10 cellular contexts compared by ENCODE assay signal in genomic region chr10:110903280-110904278, GRCh38. TPM values are rescaled to one million over a fixed set of nuclear protein-coding genes. Genes with fewer than 3 reads are reported as not detected.
DNase-seq lines count a peak whose midpoint lies in the region; ATAC-seq, FAIRE-seq and TF ChIP-seq lines count a peak whose summit lies in the region.
"Had no signal": no experiment of that assay in that cellular context is flagged by ENCODE, and none has a peak within 500 bp of the region (broad histone marks: within the 10 kb centered on the region; RNA-seq: fewer than 3 reads in every experiment).

No MANE protein-coding gene starts in this region.

- H3K4me3 ChIP-seq in astrocyte (ENCODE audit: insufficient read depth, low read depth, low read length) (no peak overlapping the region), smooth muscle cell (no peak overlapping the region), HAP-1 (no peak overlapping the region)

- H3F3A ChIP-seq in smooth muscle cell (ENCODE audit: low read depth), result no peaks in the 10 kb centered on the region

- peaks cover 60% of the 10 kb centered on the region for H3K36me3 Mint-ChIP-seq in activated T-cell treated with anti-CD3 and anti-CD28 coated beads, Interleukin-2, amount 50 U/mL, for 24 hours (ENCODE audit: low read depth)
- peaks cover 10% of the 10 kb centered on the region for H3K36me3 Mint-ChIP-seq in astrocyte (ENCODE audit: low read depth, unreplicated experiment)

- H3K4me1 Mint-ChIP-seq in activated T-cell treated with anti-CD3 and anti-CD28 coated beads, Interleukin-2, amount 50 U/mL, for 24 hours (ENCODE audit: low read depth), result peaks cover 47% of the 10 kb centered on the region
- peaks cover 20% of the 10 kb centered on the region for H3K4me1 Mint-ChIP-seq in astrocyte (ENCODE audit: low read depth, unreplicated experiment)

- TF ChIP-seq CTCF in astrocyte (IDR thresholded peaks at IDR 0.05; ENCODE audit: insufficient read depth, low read depth, low read length), result no peak
- TF ChIP-seq CTCF in smooth muscle cell (IDR thresholded peaks at IDR 0.05; ENCODE audit: borderline replicate concordance, insufficient read depth, poor library complexity, severe bottlenecking), result no peak

- H3K9ac ChIP-seq in astrocyte (ENCODE audit: low read length), result no peak overlapping the region
- H3K9ac ChIP-seq in smooth muscle cell (ENCODE audit: low read depth), result no peak overlapping the region

- H3K27me3 ChIP-seq in astrocyte (ENCODE audit: insufficient read depth, low read length), result no peaks in the 10 kb centered on the region
- H3K27me3 ChIP-seq in smooth muscle cell (ENCODE audit: low read depth), result no peaks in the 10 kb centered on the region
- H3K27me3 ChIP-seq in HAP-1 (ENCODE audit: low read depth), result no peaks in the 10 kb centered on the region

- no peak for FAIRE-seq in astrocyte (lab: Jason Lieb, UNC)
- FAIRE-seq: colon had no signal

- in situ Hi-C loops in HAP-1 (cut with MboI; ENCODE audit: low sequenced_read_pairs), result no loop called here

- 72% methylated on average over 3 of the region's 3 CpGs for WGBS in smooth muscle cell (ENCODE audit: low lambda C conversion rate)

- no peaks in the 10 kb centered on the region for H3K27me3 Mint-ChIP-seq in activated T-cell treated with anti-CD3 and anti-CD28 coated beads, Interleukin-2, amount 50 U/mL, for 24 hours
- H3K27me3 Mint-ChIP-seq in astrocyte (ENCODE audit: low read depth, unreplicated experiment), result no peaks in the 10 kb centered on the region

- H4K20me1 ChIP-seq in astrocyte (ENCODE audit: insufficient read depth, low read length) (no peaks in the 10 kb centered on the region), smooth muscle cell (ENCODE audit: low read depth) (no peaks in the 10 kb centered on the region)

- H3K27ac ChIP-seq in astrocyte (ENCODE audit: low read depth, low read length) (no peak overlapping the region), smooth muscle cell (ENCODE audit: low read depth) (peak overlapping the region; percentile 53), caudate nucleus (ENCODE audit: low read depth, low read length) (no peak overlapping the region)

- peak; percentile 41 for ATAC-seq in HG03025 (IDR thresholded peaks at IDR 0.05; ENCODE audit: low FRiP score, unreplicated experiment)

- H3K4me3 Mint-ChIP-seq in activated T-cell treated with anti-CD3 and anti-CD28 coated beads, Interleukin-2, amount 50 U/mL, for 24 hours, result no peak overlapping the region
- no peak overlapping the region for H3K4me3 Mint-ChIP-seq in astrocyte (ENCODE audit: unreplicated experiment)

- no peaks in the 10 kb centered on the region for H3K79me2 ChIP-seq in astrocyte (ENCODE audit: insufficient read depth, low read length)
- H3K79me2 ChIP-seq in smooth muscle cell (ENCODE audit: low read depth), result no peaks in the 10 kb centered on the region

- no peak overlapping the region for H2AFZ ChIP-seq in astrocyte (ENCODE audit: low read depth, low read length)
- H2AFZ ChIP-seq in smooth muscle cell (ENCODE audit: low read depth), result no peak overlapping the region

- peaks cover 6% of the 10 kb centered on the region for H3K36me3 ChIP-seq in astrocyte (ENCODE audit: insufficient read depth, low read length)
- H3K36me3 ChIP-seq in smooth muscle cell (ENCODE audit: low read depth), result no peaks in the 10 kb centered on the region
- H3K36me3 ChIP-seq in HAP-1 (replicated peaks), result peaks cover 9% of the 10 kb centered on the region

- no peak for DNase-seq in activated T-cell treated with anti-CD3 and anti-CD28 coated beads, Interleukin-2, amount 50 U/mL, for 24 hours
- DNase-seq in activated T-cell treated with anti-CD3 and anti-CD28 coated beads for 4 hours, result no peak
- DNase-seq in astrocyte (ENCODE audit: low read depth), result no peak
- DNase-seq in smooth muscle cell (lab: John Stamatoyannopoulos, UW; ENCODE audit: unreplicated experiment), result no peak
- DNase-seq in caudate nucleus (lab: John Stamatoyannopoulos, UW), result no peak
- no peak for DNase-seq in HAP-1 (ENCODE audit: low spot score in 2 of 2)
- DNase-seq in DMS 273 treated with DMSO at 0.1 percent for 48 hours (lab: John Stamatoyannopoulos, UW), result no peak
- DNase-seq: retina had no signal

- H3K4me2 ChIP-seq in astrocyte (ENCODE audit: low read length), result no peak overlapping the region
- no peak overlapping the region for H3K4me2 ChIP-seq in smooth muscle cell

- no peaks in the 10 kb centered on the region for H3K9me3 ChIP-seq in astrocyte (ENCODE audit: insufficient read depth, low read depth, low read length)
- H3K9me3 ChIP-seq in smooth muscle cell (replicated peaks; ENCODE audit: low read depth), result no peaks in the 10 kb centered on the region
- H3K9me3 ChIP-seq in HAP-1, result no peaks in the 10 kb centered on the region

- H3K9me3 Mint-ChIP-seq in activated T-cell treated with anti-CD3 and anti-CD28 coated beads, Interleukin-2, amount 50 U/mL, for 24 hours, result no peaks in the 10 kb centered on the region
- no peaks in the 10 kb centered on the region for H3K9me3 Mint-ChIP-seq in astrocyte (ENCODE audit: unreplicated experiment)

- H3K4me1 ChIP-seq in astrocyte (ENCODE audit: insufficient read depth, low read length) (peaks cover 3% of the 10 kb centered on the region), smooth muscle cell (ENCODE audit: low read depth) (no peaks in the 10 kb centered on the region), HAP-1 (peaks cover 26% of the 10 kb centered on the region)

- peak overlapping the region; percentile 78 for H3K27ac Mint-ChIP-seq in activated T-cell treated with anti-CD3 and anti-CD28 coated beads, Interleukin-2, amount 50 U/mL, for 24 hours
- H3K27ac Mint-ChIP-seq in astrocyte (ENCODE audit: unreplicated experiment), result peak overlapping the region; percentile 90

RNA-seq across cellular contexts. Expression of gene BBIP1, which starts 15.4 kb away (rescaled TPM):
- total RNA-seq in astrocyte, result 24.1 and 26.3 TPM in 2 replicates
- total RNA-seq in smooth muscle cell, result 19.5 and 22.3 TPM in 2 replicates
- polyA plus RNA-seq in smooth muscle cell, result 17.8 and 26.3 TPM in 2 replicates

RNA-seq across cellular contexts. Expression of gene SHOC2, which starts 15.8 kb away (rescaled TPM):
- 80.7 and 82.0 TPM in 2 replicates for total RNA-seq in astrocyte
- total RNA-seq in smooth muscle cell, result 45.1 and 54.4 TPM in 2 replicates
- 19.3 and 22.7 TPM in 2 replicates for polyA plus RNA-seq in smooth muscle cell

RNA-seq across cellular contexts. Expression of gene PDCD4, which starts 31.9 kb away (rescaled TPM):
- total RNA-seq in astrocyte, result 79.9 and 84.2 TPM in 2 replicates
- 67.0 and 73.5 TPM in 2 replicates for total RNA-seq in smooth muscle cell
- 124 and 141 TPM in 2 replicates for polyA plus RNA-seq in smooth muscle cell
